Comparison of ENCODE assay signal across 1 cellular context in the genomic region with DNA sequence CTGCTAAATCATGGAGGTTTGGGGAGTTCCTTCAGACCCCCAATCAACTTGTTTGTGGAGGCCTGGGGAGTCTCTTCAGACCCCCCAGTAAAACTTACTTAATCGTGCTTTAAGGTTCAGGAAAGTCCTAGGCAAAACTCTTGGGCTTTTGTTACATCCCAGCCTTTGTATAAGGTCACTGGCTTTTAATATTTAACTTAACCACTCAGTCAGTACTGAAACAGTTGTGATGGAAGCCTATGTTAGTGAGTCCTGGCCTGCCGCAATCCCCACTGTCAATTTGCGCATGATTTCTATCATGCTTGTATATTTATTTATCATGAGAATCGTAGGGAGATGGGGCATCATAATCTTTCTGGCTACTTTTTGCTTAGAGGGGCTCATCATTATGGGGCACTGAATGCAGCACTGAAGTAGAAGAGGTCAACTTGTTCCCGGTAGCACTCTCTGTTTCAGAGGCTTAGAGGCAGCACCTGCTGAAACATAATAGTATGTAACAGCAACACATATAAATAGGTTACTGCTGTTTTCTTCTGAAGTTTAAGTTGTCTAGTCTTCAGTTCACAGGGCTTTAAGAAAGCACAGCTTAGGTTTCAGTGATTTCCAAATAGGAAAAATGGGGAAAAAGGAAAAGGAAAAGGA.
TF ChIP-seq lines count a peak whose summit lies in the region.

No MANE protein-coding gene starts in this region.

TF ChIP-seq in GM12878, 131 proteins besides CTCF, POLR2A, EP300 and RAD21:
- TF ChIP-seq, protein P1, sequence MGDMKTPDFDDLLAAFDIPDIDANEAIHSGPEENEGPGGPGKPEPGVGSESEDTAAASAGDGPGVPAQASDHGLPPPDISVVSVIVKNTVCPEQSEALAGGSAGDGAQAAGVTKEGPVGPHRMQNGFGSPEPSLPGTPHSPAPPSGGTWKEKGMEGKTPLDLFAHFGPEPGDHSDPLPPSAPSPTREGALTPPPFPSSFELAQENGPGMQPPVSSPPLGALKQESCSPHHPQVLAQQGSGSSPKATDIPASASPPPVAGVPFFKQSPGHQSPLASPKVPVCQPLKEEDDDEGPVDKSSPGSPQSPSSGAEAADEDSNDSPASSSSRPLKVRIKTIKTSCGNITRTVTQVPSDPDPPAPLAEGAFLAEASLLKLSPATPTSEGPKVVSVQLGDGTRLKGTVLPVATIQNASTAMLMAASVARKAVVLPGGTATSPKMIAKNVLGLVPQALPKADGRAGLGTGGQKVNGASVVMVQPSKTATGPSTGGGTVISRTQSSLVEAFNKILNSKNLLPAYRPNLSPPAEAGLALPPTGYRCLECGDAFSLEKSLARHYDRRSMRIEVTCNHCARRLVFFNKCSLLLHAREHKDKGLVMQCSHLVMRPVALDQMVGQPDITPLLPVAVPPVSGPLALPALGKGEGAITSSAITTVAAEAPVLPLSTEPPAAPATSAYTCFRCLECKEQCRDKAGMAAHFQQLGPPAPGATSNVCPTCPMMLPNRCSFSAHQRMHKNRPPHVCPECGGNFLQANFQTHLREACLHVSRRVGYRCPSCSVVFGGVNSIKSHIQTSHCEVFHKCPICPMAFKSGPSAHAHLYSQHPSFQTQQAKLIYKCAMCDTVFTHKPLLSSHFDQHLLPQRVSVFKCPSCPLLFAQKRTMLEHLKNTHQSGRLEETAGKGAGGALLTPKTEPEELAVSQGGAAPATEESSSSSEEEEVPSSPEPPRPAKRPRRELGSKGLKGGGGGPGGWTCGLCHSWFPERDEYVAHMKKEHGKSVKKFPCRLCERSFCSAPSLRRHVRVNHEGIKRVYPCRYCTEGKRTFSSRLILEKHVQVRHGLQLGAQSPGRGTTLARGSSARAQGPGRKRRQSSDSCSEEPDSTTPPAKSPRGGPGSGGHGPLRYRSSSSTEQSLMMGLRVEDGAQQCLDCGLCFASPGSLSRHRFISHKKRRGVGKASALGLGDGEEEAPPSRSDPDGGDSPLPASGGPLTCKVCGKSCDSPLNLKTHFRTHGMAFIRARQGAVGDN (IDR thresholded peaks at IDR 0.05), result 0 out of 2 replicates have a peak, but pooled peaks have one; percentile 24
TF ChIP-seq in GM12878: peak in this region for 1; not testable (repeated sequence) for 130.
